In genomic region chr14:64504897-64505771, GRCh38 we compare ENCODE assay signal across 2 cellular contexts.
TF ChIP-seq lines count a peak whose summit lies in the region.

No MANE protein-coding gene starts in this region.

TF ChIP-seq in A549, 52 proteins besides CTCF, POLR2A, EP300 and RAD21:
- no peak for TF ChIP-seq GATA3 (IDR thresholded peaks at IDR 0.05; ENCODE audit: borderline replicate concordance)
- TF ChIP-seq CHD2 (IDR thresholded peaks at IDR 0.05; ENCODE audit: low read length, partially characterized antibody) = peak; percentile 59
- TF ChIP-seq HDAC2 (IDR thresholded peaks at IDR 0.05) = no peak
- TF ChIP-seq RARB (CRISPR knock-in tag; IDR thresholded peaks at IDR 0.05) = no peak
- no peak for TF ChIP-seq RCOR1 (IDR thresholded peaks at IDR 0.05; ENCODE audit: low read depth, low read length)
- TF ChIP-seq PHF8 (IDR thresholded peaks at IDR 0.05; ENCODE audit: borderline replicate concordance, low read depth) = peak; percentile 63; the same call in 1 of the 2 replicates
- TF ChIP-seq PBX3 (IDR thresholded peaks at IDR 0.05) = peak; percentile 96
- no peak for TF ChIP-seq JUNB (IDR thresholded peaks at IDR 0.05)
- TF ChIP-seq FOSB (CRISPR knock-in tag; IDR thresholded peaks at IDR 0.05) = no peak
- TF ChIP-seq ATOH8 (CRISPR knock-in tag; IDR thresholded peaks at IDR 0.05; ENCODE audit: low read depth) = no peak
- no peak for TF ChIP-seq FOSL2 (IDR thresholded peaks at IDR 0.05)
- TF ChIP-seq FOSL2 (CRISPR knock-in tag; IDR thresholded peaks at IDR 0.05) = no peak
- TF ChIP-seq KDM5A (IDR thresholded peaks at IDR 0.05) = no peak
- TF ChIP-seq TFCP2L1 (CRISPR knock-in tag; IDR thresholded peaks at IDR 0.05) = no peak
- no peak for TF ChIP-seq BCL3 (IDR thresholded peaks at IDR 0.05)
- TF ChIP-seq JUN (IDR thresholded peaks at IDR 0.05) = peak; percentile 3 to 34; a peak in 3 of 5 replicates
- TF ChIP-seq E2F6 (IDR thresholded peaks at IDR 0.05; ENCODE audit: borderline replicate concordance, low read depth) = no peak; the same call in none of the 2 replicates
- no peak for TF ChIP-seq ZFP36 (IDR thresholded peaks at IDR 0.05; ENCODE audit: borderline replicate concordance, partially characterized antibody)

TF ChIP-seq in HepG2, 621 proteins besides CTCF, POLR2A, EP300 and RAD21 (continues in another document):
- TF ChIP-seq ZNF503 (CRISPR knock-in tag; IDR thresholded peaks at IDR 0.05) (no peak), MEIS2 (CRISPR knock-in tag; IDR thresholded peaks at IDR 0.05) (no peak; the same call in 1 of the 2 replicates), CHCHD3 (CRISPR knock-in tag; IDR thresholded peaks at IDR 0.05) (no peak), ZBTB44 (CRISPR knock-in tag; IDR thresholded peaks at IDR 0.05) (no peak), HNRNPK (IDR thresholded peaks at IDR 0.05; ENCODE audit: low read depth, low read length, poor library complexity, severe bottlenecking) (no peak), ZNF574 (CRISPR knock-in tag; IDR thresholded peaks at IDR 0.05) (peak; percentile 56), CHD4 (IDR thresholded peaks at IDR 0.05; ENCODE audit: borderline replicate concordance, low read length) (no peak), HINFP (CRISPR knock-in tag; IDR thresholded peaks at IDR 0.05; ENCODE audit: low read depth) (peak; percentile 1; the same call in 1 of the 2 replicates), KDM4B (CRISPR knock-in tag; IDR thresholded peaks at IDR 0.05) (no peak), ZSCAN21 (CRISPR knock-in tag; IDR thresholded peaks at IDR 0.05; ENCODE audit: borderline replicate concordance) (no peak), ZBTB3 (CRISPR knock-in tag; IDR thresholded peaks at IDR 0.05; ENCODE audit: borderline replicate concordance, low read depth) (no peak), SMARCC2 (IDR thresholded peaks at IDR 0.05) (no peak), HDAC2 (CRISPR knock-in tag; IDR thresholded peaks at IDR 0.05) (no peak), ZNF616 (CRISPR knock-in tag; IDR thresholded peaks at IDR 0.05; ENCODE audit: low read depth) (no peak), HCFC1 (IDR thresholded peaks at IDR 0.05; ENCODE audit: low read depth, low read length) (no peak), ZNF333 (CRISPR knock-in tag; IDR thresholded peaks at IDR 0.05; ENCODE audit: borderline replicate concordance) (no peak; the same call in 1 of the 2 replicates), HHEX (CRISPR knock-in tag; IDR thresholded peaks at IDR 0.05) (no peak), HNRNPL (IDR thresholded peaks at IDR 0.05; ENCODE audit: low read depth, low read length) (no peak), ZUFSP (CRISPR knock-in tag; IDR thresholded peaks at IDR 0.05; ENCODE audit: borderline replicate concordance) (no peak), KLF11 (CRISPR knock-in tag; IDR thresholded peaks at IDR 0.05) (no peak), ATF2 (CRISPR knock-in tag; IDR thresholded peaks at IDR 0.05) (no peak), TSC22D2 (CRISPR knock-in tag; IDR thresholded peaks at IDR 0.05; ENCODE audit: borderline replicate concordance) (no peak), ZXDC (CRISPR knock-in tag; IDR thresholded peaks at IDR 0.05) (no peak), ZNF747 (CRISPR knock-in tag; IDR thresholded peaks at IDR 0.05; ENCODE audit: borderline replicate concordance) (no peak), HDAC1 (CRISPR knock-in tag; IDR thresholded peaks at IDR 0.05) (no peak), ZNF562 (CRISPR knock-in tag; IDR thresholded peaks at IDR 0.05; ENCODE audit: borderline replicate concordance) (no peak), MNT (IDR thresholded peaks at IDR 0.05) (no peak), PAF1 (CRISPR knock-in tag; IDR thresholded peaks at IDR 0.05) (no peak), CERS6 (CRISPR knock-in tag; IDR thresholded peaks at IDR 0.05) (no peak), ZNF350 (CRISPR knock-in tag; IDR thresholded peaks at IDR 0.05; ENCODE audit: borderline replicate concordance, low read depth) (no peak), RARA (CRISPR knock-in tag; IDR thresholded peaks at IDR 0.05) (no peak), ZNF414 (CRISPR knock-in tag; IDR thresholded peaks at IDR 0.05) (no peak), THRA (CRISPR knock-in tag; IDR thresholded peaks at IDR 0.05; ENCODE audit: borderline replicate concordance) (no peak)
